16 cellular contexts compared by ENCODE assay signal in the genomic region with DNA sequence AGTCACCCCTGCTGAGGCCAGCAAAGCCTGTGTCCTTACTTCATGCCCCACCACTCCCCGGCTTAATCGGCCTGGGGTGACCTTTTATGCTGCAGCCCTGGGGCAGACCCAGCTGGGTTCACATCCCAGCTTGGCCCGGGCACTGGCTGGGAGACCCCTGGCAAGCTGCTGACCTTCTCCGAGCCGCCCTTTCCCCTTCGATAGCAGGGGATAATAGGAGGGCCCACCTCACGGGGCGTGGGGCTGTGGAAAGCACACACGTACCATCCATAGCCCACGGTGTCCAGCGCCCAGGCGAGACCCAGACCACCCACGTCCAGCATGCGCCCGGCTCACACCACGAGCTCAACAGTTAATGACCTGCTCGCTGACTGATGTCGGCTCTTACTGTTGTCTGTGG. TPM values are rescaled to one million over a fixed set of nuclear protein-coding genes. Genes with fewer than 3 reads are reported as not detected.
DNase-seq lines count a peak whose midpoint lies in the region; ATAC-seq, FAIRE-seq and TF ChIP-seq lines count a peak whose summit lies in the region.
"Had no signal": no experiment of that assay in that cellular context is flagged by ENCODE, and none has a peak within 500 bp of the region (broad histone marks: within the 10 kb centered on the region; RNA-seq: fewer than 3 reads in every experiment).

No MANE protein-coding gene starts in this region.

- H3K79me2 ChIP-seq in HepG2 (ENCODE audit: insufficient read depth, low read length): no peaks in the 10 kb centered on the region
- H3K79me2 ChIP-seq in MM.1S (ENCODE audit: low read length): no peaks in the 10 kb centered on the region
- no peaks in the 10 kb centered on the region for H3K79me2 ChIP-seq in PC-9 (ENCODE audit: low read depth)

- H3F3A ChIP-seq in MM.1S (ENCODE audit: insufficient read depth, low read length) (no peaks in the 10 kb centered on the region), PC-9 (ENCODE audit: insufficient read depth, low read depth) (no peaks in the 10 kb centered on the region)

- CTCF ChIA-PET in Panc1 (lab: Charles Lee): interaction anchor here (0.7 to 2.3 kb wide), 11 partner anchors 9 to 263 kb away, joined by 3 to 7 read pairs (median 4); no protein-coding TSS in a partner anchor
- CTCF ChIA-PET in HepG2 (lab: Yijun Ruan, JAX; ENCODE audit: low intra/inter-chr PET ratio, low total read pairs): interaction anchor here (1.2 to 2.0 kb wide), 5 partner anchors 15 to 116 kb away, joined by 3 to 10 read pairs (median 5); partner anchors contain the start of genes CCDC40 and TBC1D16
- CTCF ChIA-PET in PC-9 (lab: Charles Lee): interaction anchor here (0.6 to 0.9 kb wide), 2 partner anchors 14 to 77 kb away, joined by 3 read pairs; no protein-coding TSS in a partner anchor

- H3K4me1 ChIP-seq in left ventricle myocardium inferior: peaks cover 24% of the 10 kb centered on the region
- peaks cover 7% of the 10 kb centered on the region for H3K4me1 ChIP-seq in Panc1 (ENCODE audit: control insufficient read depth, insufficient read depth, low read length)
- peaks cover 24% of the 10 kb centered on the region for H3K4me1 ChIP-seq in HepG2 (ENCODE audit: insufficient read depth, low read length)
- no peaks in the 10 kb centered on the region for H3K4me1 ChIP-seq in aorta (ENCODE audit: control insufficient read depth in 1 of 2, insufficient read depth in 2 of 2, low read length in 2 of 2)
- 0 out of 2 replicates have a peak, but pooled peaks cover 3% of the 10 kb centered on the region for H3K4me1 ChIP-seq in MM.1S (ENCODE audit: low read length)
- no peaks in the 10 kb centered on the region for H3K4me1 ChIP-seq in PC-9 (replicated peaks; ENCODE audit: insufficient read depth)
- H3K4me1 ChIP-seq: BE2C, uterus had no signal

- ATAC-seq in left cardiac atrium (peak in 1 of 2 donors; percentile 29), Panc1 (peak; percentile 38), HepG2 (no peak), aorta (ENCODE audit: low FRiP score) (peak; percentile 15)

- no TSS peak for BruUV-seq in Panc1 (replicated peaks; lab: Mats Ljungman, UMichigan)
- BruUV-seq in HepG2 (replicated peaks; lab: Mats Ljungman, UMichigan): no TSS peak
- no TSS peak for BruUV-seq in PC-9 (replicated peaks; lab: Mats Ljungman, UMichigan)

- H2AFZ ChIP-seq in HepG2 (ENCODE audit: low read length) (no peak overlapping the region), MM.1S (ENCODE audit: low read length) (no peak overlapping the region), PC-9 (no peak overlapping the region)
- H2AFZ ChIP-seq: hepatocyte had no signal

- peak overlapping the region; percentile 42 for H3K4me2 ChIP-seq in HepG2 (ENCODE audit: low read depth, low read length)
- no peak overlapping the region for H3K4me2 ChIP-seq in MM.1S (ENCODE audit: low read depth, low read length)
- H3K4me2 ChIP-seq in PC-9: no peak overlapping the region
- H3K4me2 ChIP-seq: hepatocyte had no signal

- H3K27ac ChIP-seq in left ventricle myocardium inferior (replicated peaks): no peak overlapping the region
- H3K27ac ChIP-seq in Panc1 (ENCODE audit: low read length): no peak overlapping the region
- H3K27ac ChIP-seq in HepG2 (ENCODE audit: extremely low read length, insufficient read depth, low read length): no peak overlapping the region
- no peak overlapping the region for H3K27ac ChIP-seq in aorta (ENCODE audit: low read depth in 1 of 2, low read length in 2 of 2)
- no peak overlapping the region for H3K27ac ChIP-seq in MM.1S (ENCODE audit: low read length)
- no peak overlapping the region for H3K27ac ChIP-seq in PC-9
- H3K27ac ChIP-seq: gastroesophageal sphincter, hepatocyte, ovary, uterus had no signal

- no peaks in the 10 kb centered on the region for H3K27me3 ChIP-seq in left ventricle myocardium inferior (ENCODE audit: low read depth)
- H3K27me3 ChIP-seq in Panc1 (ENCODE audit: control insufficient read depth, insufficient read depth, low read length): no peaks in the 10 kb centered on the region
- H3K27me3 ChIP-seq in HepG2 (ENCODE audit: control insufficient read depth in 1 of 2, insufficient read depth in 2 of 2, low read length in 2 of 2): no peaks in the 10 kb centered on the region
- no peaks in the 10 kb centered on the region for H3K27me3 ChIP-seq in aorta (ENCODE audit: control insufficient read depth in 1 of 2, insufficient read depth in 2 of 2, low read length in 1 of 2)
- peaks cover 95% of the 10 kb centered on the region for H3K27me3 ChIP-seq in MM.1S (replicated peaks; ENCODE audit: insufficient read depth, low read length)
- no peaks in the 10 kb centered on the region for H3K27me3 ChIP-seq in PC-9 (ENCODE audit: insufficient read depth, low read depth)
- H3K27me3 ChIP-seq: BE2C, gastroesophageal sphincter, hepatocyte, ovary, uterus had no signal

- H3K4me3 ChIP-seq in left ventricle myocardium inferior (no peak overlapping the region), Panc1 (ENCODE audit: low read depth in 2 of 2, low read length in 2 of 2) (no peak overlapping the region), HepG2 (replicated peaks in 1 of 3; ENCODE audit: insufficient read depth in 1 of 3, low read depth in 2 of 3, low read length in 3 of 3) (no peak overlapping the region), aorta (ENCODE audit: low read length in 2 of 2) (no peak overlapping the region), MM.1S (ENCODE audit: low read length) (no peak overlapping the region), PC-9 (no peak overlapping the region)
- H3K4me3 ChIP-seq: gastroesophageal sphincter, hepatocyte, ovary, uterus had no signal

- no peak for TF ChIP-seq RAD21 in HepG2 (CRISPR knock-in tag; IDR thresholded peaks at IDR 0.05)

- no peak for TF ChIP-seq EP300 in HepG2 (IDR thresholded peaks at IDR 0.05; ENCODE audit: low read depth in 2 of 2, low read length in 2 of 2)
- TF ChIP-seq EP300 in HepG2 (CRISPR knock-in tag; IDR thresholded peaks at IDR 0.05; ENCODE audit: borderline replicate concordance): no peak

- no peak for FAIRE-seq in HepG2 (lab: Jason Lieb, UNC)

- TF ChIP-seq CTCF in left ventricle myocardium inferior (IDR thresholded peaks at IDR 0.05; ENCODE audit: borderline replicate concordance) (no peak), Panc1 (IDR thresholded peaks at IDR 0.05) (no peak), HepG2 (CRISPR knock-in tag; IDR thresholded peaks at IDR 0.05) (no peak), MM.1S (IDR thresholded peaks at IDR 0.05; ENCODE audit: low read length) (no peak), PC-9 (conservative IDR thresholded peaks at IDR 0.05) (no peak)

- in situ Hi-C loops in Panc1 (cut with HindIII; ENCODE audit: low pct_unique_long_range_greater_than_20kb, low sequenced_read_pairs) (no loop called here), HepG2 (cut with HindIII; ENCODE audit: extremely low pct_ligation_motif_present, low pct_unique_long_range_greater_than_20kb) (loop anchor here (5.0 kb wide), 2 partner anchors 73 to 113 kb away; no protein-coding TSS in a partner anchor)

- intact Hi-C loops in left cardiac atrium (cut with DNase I): loop anchor here in 1 of 2 donors (10.0 kb wide), 1 partner anchor 76 kb away; no protein-coding TSS in a partner anchor
- intact Hi-C loops in left ventricle myocardium inferior (cut with micrococcal nuclease): no loop called here
- intact Hi-C loops in Panc1 (cut with micrococcal nuclease; ENCODE audit: unreplicated experiment): loop anchor here (5.0 kb wide), 1 partner anchor 73 kb away; no protein-coding TSS in a partner anchor
- intact Hi-C loops in HepG2 (cut with micrococcal nuclease; ENCODE audit: unreplicated experiment): no loop called here
- intact Hi-C loops in aorta (cut with DNase I): loop anchor here (5.0 to 10.0 kb wide), 2 partner anchors 73 to 76 kb away; no protein-coding TSS in a partner anchor
- intact Hi-C loops in PC-9 (cut with micrococcal nuclease; ENCODE audit: unreplicated experiment): loop anchor here (1.0 to 5.0 kb wide), 4 partner anchors 22 to 403 kb away; no protein-coding TSS in a partner anchor

- POLR2A ChIA-PET in Panc1 (lab: Charles Lee) (no interaction called here), HepG2 (lab: Yijun Ruan, JAX) (interaction anchor here (0.9 to 8.5 kb wide), 6 partner anchors 10 to 93 kb away, joined by 3 to 111 read pairs (median 4); partner anchors contain the start of gene GAA), PC-9 (lab: Charles Lee; ENCODE audit: unreplicated experiment) (no interaction called here)

- H3K9ac ChIP-seq in HepG2 (ENCODE audit: insufficient read depth, low read depth, low read length) (no peak overlapping the region), MM.1S (ENCODE audit: low read length) (no peak overlapping the region)

- DNase-seq in left cardiac atrium (peak; percentile 24), left ventricle myocardium inferior (no peak), Panc1 (ENCODE audit: low read depth, low spot score) (no peak), HepG2 (ENCODE audit: low spot score) (no peak), aorta (peak in 1 of 2 donors; percentile 41), MM.1S (no peak), PC-9 (no peak), KG1 (lab: John Stamatoyannopoulos, UW) (no peak)

- H3K9me2 ChIP-seq in MM.1S (replicated peaks; ENCODE audit: insufficient read depth, low read length): no peaks in the 10 kb centered on the region
- H3K9me2 ChIP-seq in PC-9 (ENCODE audit: insufficient read depth): no peaks in the 10 kb centered on the region

- 88% methylated on average over 18 of the region's 18 CpGs for WGBS in HepG2 (ENCODE audit: low lambda C conversion rate)
- WGBS in aorta, 2 donors: 79 to 85% methylated on average over 18 of the region's 18 CpGs

- H3K36me3 ChIP-seq in left ventricle myocardium inferior: peaks cover 22% of the 10 kb centered on the region
- no peaks in the 10 kb centered on the region for H3K36me3 ChIP-seq in Panc1 (ENCODE audit: control insufficient read depth, insufficient read depth, low read length)
- peaks cover 11 to 28% of the 10 kb centered on the region in 2 experiments for H3K36me3 ChIP-seq in HepG2 (replicated peaks in 1 of 2; ENCODE audit: control insufficient read depth in 1 of 2, insufficient read depth in 2 of 2, low read length in 2 of 2)
- H3K36me3 ChIP-seq in aorta (ENCODE audit: control insufficient read depth in 1 of 2, insufficient read depth in 2 of 2, low read length in 1 of 2): no peaks in the 10 kb centered on the region
- H3K36me3 ChIP-seq in MM.1S (replicated peaks; ENCODE audit: insufficient read depth, low read length): no peaks in the 10 kb centered on the region
- no peaks in the 10 kb centered on the region for H3K36me3 ChIP-seq in PC-9 (ENCODE audit: low read depth)
- H3K36me3 ChIP-seq: ovary, uterus had no signal

- H4K20me1 ChIP-seq in HepG2 (ENCODE audit: insufficient read depth, low read length) (no peaks in the 10 kb centered on the region), MM.1S (ENCODE audit: insufficient read depth, low read length) (no peaks in the 10 kb centered on the region), PC-9 (ENCODE audit: insufficient read depth) (no peaks in the 10 kb centered on the region)

- no peak for TF ChIP-seq POLR2A in HepG2 (IDR thresholded peaks at IDR 0.05; ENCODE audit: insufficient read depth in 1 of 2, low read depth in 2 of 2, low read length in 2 of 2)

- H3K9me3 ChIP-seq in left ventricle myocardium inferior (replicated peaks) (no peaks in the 10 kb centered on the region), Panc1 (ENCODE audit: control insufficient read depth, insufficient read depth, low read depth, low read length) (no peaks in the 10 kb centered on the region), HepG2 (ENCODE audit: low read length) (no peaks in the 10 kb centered on the region), aorta (ENCODE audit: control insufficient read depth, low read length) (no peaks in the 10 kb centered on the region), MM.1S (replicated peaks; ENCODE audit: insufficient read depth, low read length) (no peaks in the 10 kb centered on the region), PC-9 (ENCODE audit: insufficient read depth, low read depth) (no peaks in the 10 kb centered on the region)
- H3K9me3 ChIP-seq: BE2C, gastroesophageal sphincter, ovary, uterus had no signal

RNA-seq across cellular contexts. Expression of gene TBC1D16, which starts 26.8 kb away (rescaled TPM):
- 10 to 100 TPM; 29.9 to 30.9 TPM for total RNA-seq in left cardiac atrium
- 15.9 TPM for total RNA-seq in left ventricle myocardium inferior
- total RNA-seq in Panc1 (2021; ENCODE audit: unreplicated experiment): 41.6 TPM
- 49.2 TPM for polyA plus RNA-seq in Panc1 (2012; ENCODE audit: insufficient read length)
- total RNA-seq in HepG2 (2016; rRNA removed; fragmentation: Illumina TruSeq; extraction: Trizol): 24.7 and 24.9 TPM in 2 replicates
- 4.0 and 5.5 TPM in 2 replicates for total RNA-seq in HepG2 (2016; cell fraction: cytosol; rRNA removed; fragmentation: Illumina TruSeq; extraction: Trizol; ENCODE audit: low read depth)
- total RNA-seq in HepG2 (2016; cell fraction: insoluble cytoplasmic fraction; rRNA removed; fragmentation: Illumina TruSeq; extraction: Trizol): 22.2 and 25.3 TPM in 2 replicates
- 15.6 and 15.7 TPM in 2 replicates for total RNA-seq in HepG2 (2016; cell fraction: membrane; rRNA removed; fragmentation: Illumina TruSeq; extraction: Trizol)
- total RNA-seq in HepG2 (2016; cell fraction: nucleus; rRNA removed; fragmentation: Illumina TruSeq; extraction: Trizol): 18.9 and 20.0 TPM in 2 replicates
- 14.9 and 18.6 TPM in 2 replicates for polyA plus RNA-seq in HepG2 (2011; rRNA removed)
- 10.0 and 12.5 TPM in 2 replicates for polyA plus RNA-seq in HepG2 (2011; cell fraction: cytosol; rRNA removed)
- polyA plus RNA-seq in HepG2 (2011; cell fraction: nucleus; rRNA removed): 35.5 and 43.5 TPM in 2 replicates
- 20.5 and 25.8 TPM in 2 replicates for polyA plus RNA-seq in HepG2 (2012)
- 3.1 and 3.8 TPM in 2 replicates for polyA plus RNA-seq in HepG2 (2016; cell fraction: cytosol; fragmentation: Illumina TruSeq; extraction: Trizol; ENCODE audit: low read depth)
- polyA plus RNA-seq in HepG2 (2016; cell fraction: insoluble cytoplasmic fraction; fragmentation: Illumina TruSeq; extraction: Trizol; ENCODE audit: low read depth): 10.7 and 16.1 TPM in 2 replicates
- polyA plus RNA-seq in HepG2 (2016; cell fraction: membrane; fragmentation: Illumina TruSeq; extraction: Trizol; ENCODE audit: low read depth): 8.3 and 8.6 TPM in 2 replicates
- 19.8 and 20.3 TPM in 2 replicates for polyA plus RNA-seq in HepG2 (2016; cell fraction: nucleus; fragmentation: Illumina TruSeq; extraction: Trizol; ENCODE audit: insufficient read depth, low read depth)
- polyA minus RNA-seq in HepG2 (2011; rRNA and poly(A)+ RNA removed; ENCODE audit: low replicate concordance): 7.0 and 54.0 TPM in 2 replicates
- polyA minus RNA-seq in HepG2 (2011; cell fraction: cytosol; rRNA and poly(A)+ RNA removed): 16.7 and 20.3 TPM in 2 replicates
- polyA minus RNA-seq in HepG2 (2011; cell fraction: nucleus; rRNA and poly(A)+ RNA removed): 27.6 and 28.5 TPM in 2 replicates
- 10 to 100 TPM; 42.5 to 43.6 TPM for total RNA-seq in aorta
- polyA plus RNA-seq in aorta: 10 to 100 TPM in 1 of 2 donors, 1 to 10 TPM in 1; 6.4 to 12.8 TPM
- 41.7 and 44.1 TPM in 2 replicates for total RNA-seq in PC-9 (2021)

RNA-seq across cellular contexts. Expression of gene CCDC40, which starts 27.6 kb away (rescaled TPM):
- total RNA-seq in left cardiac atrium (1 to 10 TPM; 5.9 to 9.8 TPM), left ventricle myocardium inferior (7.7 TPM), Panc1 (2021; ENCODE audit: unreplicated experiment) (18.0 TPM), HepG2 (2016; rRNA removed; fragmentation: Illumina TruSeq; extraction: Trizol) (3.8 and 5.5 TPM in 2 replicates), aorta (10 to 100 TPM in 1 of 2 donors, 1 to 10 TPM in 1; 3.3 to 11.3 TPM), PC-9 (2021) (11.0 and 14.2 TPM in 2 replicates)
- 21.4 TPM for polyA plus RNA-seq in Panc1 (2012; ENCODE audit: insufficient read length)
- total RNA-seq in HepG2 (2016; cell fraction: cytosol; rRNA removed; fragmentation: Illumina TruSeq; extraction: Trizol; ENCODE audit: low read depth): 46.8 and 47.3 TPM in 2 replicates
- 2.3 and 7.7 TPM in 2 replicates for total RNA-seq in HepG2 (2016; cell fraction: insoluble cytoplasmic fraction; rRNA removed; fragmentation: Illumina TruSeq; extraction: Trizol)
- 11.8 and 13.0 TPM in 2 replicates for total RNA-seq in HepG2 (2016; cell fraction: membrane; rRNA removed; fragmentation: Illumina TruSeq; extraction: Trizol)
- total RNA-seq in HepG2 (2016; cell fraction: nucleus; rRNA removed; fragmentation: Illumina TruSeq; extraction: Trizol): 6.5 and 8.4 TPM in 2 replicates
- polyA plus RNA-seq in HepG2 (2011; rRNA removed) (4.1 and 4.8 TPM in 2 replicates), aorta (1 to 10 TPM; 2.6 to 6.8 TPM)
- polyA plus RNA-seq in HepG2 (2011; cell fraction: cytosol; rRNA removed): 1.4 TPM in 2 replicates
- polyA plus RNA-seq in HepG2 (2011; cell fraction: nucleus; rRNA removed): 17.6 and 21.2 TPM in 2 replicates
- polyA plus RNA-seq in HepG2 (2012): 2.2 and 4.3 TPM in 2 replicates
- polyA plus RNA-seq in HepG2 (2016; cell fraction: cytosol; fragmentation: Illumina TruSeq; extraction: Trizol; ENCODE audit: low read depth): 0.32 and 0.43 TPM in 2 replicates
- 2.2 and 2.4 TPM in 2 replicates for polyA plus RNA-seq in HepG2 (2016; cell fraction: insoluble cytoplasmic fraction; fragmentation: Illumina TruSeq; extraction: Trizol; ENCODE audit: low read depth)
- 0.74 and 0.84 TPM in 2 replicates for polyA plus RNA-seq in HepG2 (2016; cell fraction: membrane; fragmentation: Illumina TruSeq; extraction: Trizol; ENCODE audit: low read depth)
- polyA plus RNA-seq in HepG2 (2016; cell fraction: nucleus; fragmentation: Illumina TruSeq; extraction: Trizol; ENCODE audit: insufficient read depth, low read depth): 19.3 and 21.2 TPM in 2 replicates
- 3.0 and 3.8 TPM in 2 replicates for polyA minus RNA-seq in HepG2 (2011; rRNA and poly(A)+ RNA removed; ENCODE audit: low replicate concordance)
- polyA minus RNA-seq in HepG2 (2011; cell fraction: cytosol; rRNA and poly(A)+ RNA removed): 1.8 and 4.1 TPM in 2 replicates
- 7.0 and 8.0 TPM in 2 replicates for polyA minus RNA-seq in HepG2 (2011; cell fraction: nucleus; rRNA and poly(A)+ RNA removed)
- total RNA-seq: activated CD8-positive, alpha-beta T cell treated with anti-CD3 and anti-CD28 coated beads, Interleukin-2, amount 10 ng/mL, durations not matched to agents 7 days and 5 days; T-helper 2 cell treated with Interferon-gamma antibody and Interleukin-4, amounts not matched to agents 100 ng/mL and 5 ng/mL, for 36 hours had no signal
- polyA plus RNA-seq: IgD-negative memory B cell had no signal

Comparison
In these comparisons a context has a peak if more than half of its experiments do, and no peak if none do; other contexts are left out.
1. intact Hi-C loops: an anchor here in Panc1 (5.0 kb wide), aorta (5.0 to 10.0 kb wide) and PC-9 (1.0 to 5.0 kb wide); none called in left ventricle myocardium inferior and HepG2.